Comparison of ENCODE assay signal across 19 cellular contexts in genomic region chr10:112280205-112280921, GRCh38. TPM values are rescaled to one million over a fixed set of nuclear protein-coding genes. Genes with fewer than 3 reads are reported as not detected.
A peak's percentile ranks its signal among the peaks of the same experiment; 100 is the strongest.
DNase-seq lines count a peak whose midpoint lies in the region; ATAC-seq and TF ChIP-seq lines count a peak whose summit lies in the region.
"Had no signal": no experiment of that assay in that cellular context is flagged by ENCODE, and none has a peak within 500 bp of the region (broad histone marks: within the 10 kb centered on the region; RNA-seq: fewer than 3 reads in every experiment).

No MANE protein-coding gene starts in this region.

- H3K36me3 ChIP-seq in GM23248 (ENCODE audit: low read depth), result no peaks in the 10 kb centered on the region
- H3K36me3 ChIP-seq: SJCRH30 had no signal

- no peak overlapping the region for H2AFZ ChIP-seq in GM23248

- H3K9me3 Mint-ChIP-seq in WTC11, result peaks cover 8% of the 10 kb centered on the region; the same call in 1 of the 2 replicates

- peaks cover 10% of the 10 kb centered on the region for H3K27me3 Mint-ChIP-seq in WTC11 (ENCODE audit: low read depth)

- POLR2A ChIA-PET in WTC11 (lab: Charles Lee), result no interaction called here

- H3K9me2 ChIP-seq in GM23248 (ENCODE audit: insufficient read depth), result no peaks in the 10 kb centered on the region

- in situ Hi-C loops in GM23248 (cut with MboI), result no loop called here

- no peak overlapping the region for H3K9ac ChIP-seq in GM23248

- no peaks in the 10 kb centered on the region for H3K79me2 ChIP-seq in GM23248 (ENCODE audit: insufficient read depth)

- peaks cover 14% of the 10 kb centered on the region for H3F3A ChIP-seq in GM23248 (ENCODE audit: insufficient read depth)

- CTCF ChIA-PET in WTC11 (lab: Charles Lee), result interaction anchor here (1.8 kb wide), 1 partner anchor 27 kb away, joined by 9 read pairs; no protein-coding TSS in a partner anchor

- no peak overlapping the region for H3K4me2 ChIP-seq in GM23248 (ENCODE audit: unreplicated experiment)

- H3K4me3 Mint-ChIP-seq in WTC11, result no peak overlapping the region

- no peak for TF ChIP-seq CTCF in WTC11 (IDR thresholded peaks at IDR 0.05)
- no peak for TF ChIP-seq CTCF in foreskin keratinocyte (conservative IDR thresholded peaks at IDR 0.05)

- no peaks in the 10 kb centered on the region for H4K20me1 ChIP-seq in GM23248 (ENCODE audit: insufficient read depth)

- H3K27ac Mint-ChIP-seq in WTC11, result no peak overlapping the region; the same call in 1 of the 2 replicates
- H3K27ac Mint-ChIP-seq: CD4-positive, CD25-positive, alpha-beta regulatory T cell had no signal

- H3K36me3 Mint-ChIP-seq in WTC11, result no peaks in the 10 kb centered on the region
- H3K36me3 Mint-ChIP-seq: CD4-positive, CD25-positive, alpha-beta regulatory T cell had no signal

- no peak for ATAC-seq in WTC11
- ATAC-seq in foreskin keratinocyte, result peak; percentile 64
- ATAC-seq in HG03460 (IDR thresholded peaks at IDR 0.05; ENCODE audit: unreplicated experiment), result no peak
- no peak for ATAC-seq in GM18502 (IDR thresholded peaks at IDR 0.05; ENCODE audit: poor library complexity, unreplicated experiment)

- peak; percentile 70 for DNase-seq in GM23248
- no peak for DNase-seq in WTC11 (ENCODE audit: low spot score)
- peak in 1 of 2 donors; percentile 36 for DNase-seq in foreskin keratinocyte
- DNase-seq in renal cortical epithelial cell (ENCODE audit: low read depth), result peak; percentile 21
- no peak for DNase-seq in inferior parietal cortex (ENCODE audit: extremely low spot score)
- DNase-seq: ACHN; Calu3; CD4-positive, CD25-positive, alpha-beta regulatory T cell; GOT3; Kasumi-1; NCI-H1417; NCI-H1930; NCI-H2171; NCI-H510A; NCI-H82; SJCRH30 had no signal

- H3K4me1 Mint-ChIP-seq in WTC11, result peaks cover 25% of the 10 kb centered on the region
- H3K4me1 Mint-ChIP-seq: CD4-positive, CD25-positive, alpha-beta regulatory T cell had no signal

- H3K27me3 ChIP-seq in GM23248 (replicated peaks; ENCODE audit: insufficient read depth) (no peaks in the 10 kb centered on the region), foreskin keratinocyte (no peaks in the 10 kb centered on the region)

- WGBS in GM23248 (ENCODE audit: low coverage in 1 of 2, low lambda C conversion rate in 2 of 2, missing lambda C conversion rate in 2 of 2), 2 experiments, result 40 to 44% methylated on average over 2 of the region's 2 CpGs

- H3K4me1 ChIP-seq in GM23248 (ENCODE audit: insufficient read depth), result peaks cover 24% of the 10 kb centered on the region
- no peaks in the 10 kb centered on the region for H3K4me1 ChIP-seq in foreskin keratinocyte
- H3K4me1 ChIP-seq: SJCRH30 had no signal

- peak overlapping the region; percentile 12; the same call in 1 of the 2 replicates for H3K27ac ChIP-seq in GM23248
- H3K27ac ChIP-seq in foreskin keratinocyte, result no peak overlapping the region
- H3K27ac ChIP-seq: SJCRH30 had no signal

- H3K9me3 ChIP-seq in GM23248 (ENCODE audit: low read depth), result no peaks in the 10 kb centered on the region
- H3K9me3 ChIP-seq: SJCRH30 had no signal

- H3K4me3 ChIP-seq in GM23248, result no peak overlapping the region
- H3K4me3 ChIP-seq: SJCRH30 had no signal

TF ChIP-seq in WTC11, 78 proteins besides CTCF, POLR2A, EP300 and RAD21:
- TF ChIP-seq GABPB1 (CRISPR knock-in tag; IDR thresholded peaks at IDR 0.05) (peak; percentile 70; the same call in 1 of the 2 replicates), AR (CRISPR knock-in tag; IDR thresholded peaks at IDR 0.05) (no peak)

RNA-seq across cellular contexts. Expression of gene TECTB, which starts 2.8 kb away (rescaled TPM):
- total RNA-seq in GM23248 (2014; rRNA removed; shearing (Covaris generic)), result 0.63 TPM in 1 of 2 replicates, not detected in the other
- polyA plus RNA-seq in GM23248 (2016; fragmentation: Nextera tagmentation; extraction: Ambion mirVana), result 0.21 TPM in 1 of 2 replicates, not detected in the other
- not detected in 3 replicates for total RNA-seq in WTC11 (2021)
- total RNA-seq in foreskin keratinocyte, result not detected in 2 replicates
- not detected in 2 replicates for polyA plus RNA-seq in foreskin keratinocyte
- not detected in 2 replicates for total RNA-seq in renal cortical epithelial cell
- total RNA-seq: Calu3; CD4-positive, CD25-positive, alpha-beta regulatory T cell; RPMI7951; SJCRH30 had no signal
- polyA plus RNA-seq: CD4-positive, CD25-positive, alpha-beta regulatory T cell had no signal

Comparison
In these comparisons a context has a peak if more than half of its experiments do, and no peak if none do; other contexts are left out.
1. DNase-seq: peak in GM23248 (single experiment) and renal cortical epithelial cell (single experiment); none in WTC11 (single experiment) and inferior parietal cortex (single experiment).